ENCODE assay signal across 23 cellular contexts in the genomic region with DNA sequence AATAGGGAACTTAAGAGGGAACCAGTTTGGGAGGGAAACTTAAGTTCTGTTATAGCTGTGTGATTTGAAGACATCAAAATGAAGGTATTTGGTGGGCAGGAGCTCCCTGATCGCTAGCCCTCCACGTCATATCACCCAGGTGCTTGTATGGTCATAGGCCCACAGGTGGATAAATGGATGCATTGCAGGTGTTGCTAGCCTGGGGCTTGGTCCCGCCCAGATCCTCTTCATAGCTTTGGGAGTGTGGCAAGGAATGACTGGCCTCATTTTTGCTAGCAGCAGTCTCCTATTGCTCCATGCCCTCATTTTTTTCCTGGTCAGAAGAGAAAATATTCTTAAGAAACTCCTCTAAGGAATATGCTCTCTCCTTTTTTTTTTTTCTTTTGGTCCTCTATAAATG. TPM values are rescaled to one million over a fixed set of nuclear protein-coding genes. Genes with fewer than 3 reads are reported as not detected.
DNase-seq lines count a peak whose midpoint lies in the region; ATAC-seq and TF ChIP-seq lines count a peak whose summit lies in the region.
"Had no signal": no experiment of that assay in that cellular context is flagged by ENCODE, and none has a peak within 500 bp of the region (broad histone marks: within the 10 kb centered on the region; RNA-seq: fewer than 3 reads in every experiment).

No MANE protein-coding gene starts in this region.

- H3K9me3 ChIP-seq in breast epithelium (no peaks in the 10 kb centered on the region), PC-3 (ENCODE audit: low read length) (no peaks in the 10 kb centered on the region)
- H3K9me3 ChIP-seq: HAP-1 had no signal

- H3K4me1 Mint-ChIP-seq in MCF 10A (ENCODE audit: insufficient read depth, unreplicated experiment) (no peaks in the 10 kb centered on the region), type B pancreatic cell (ENCODE audit: unreplicated experiment) (no peaks in the 10 kb centered on the region), HFFc6 (ENCODE audit: low read depth) (no peaks in the 10 kb centered on the region)

- no peaks in the 10 kb centered on the region for H4K20me1 ChIP-seq in PC-3 (ENCODE audit: low read length)

- H2AFZ ChIP-seq in PC-3 (ENCODE audit: low read length) = no peak overlapping the region

- H3K4me3 Mint-ChIP-seq in MCF 10A (ENCODE audit: unreplicated experiment) (no peak overlapping the region), type B pancreatic cell (no peak overlapping the region), HFFc6 (no peak overlapping the region)
- H3K4me3 Mint-ChIP-seq: CD8-positive, alpha-beta memory T cell had no signal

- no peak overlapping the region for H3K4me2 ChIP-seq in PC-3 (ENCODE audit: low read length)
- H3K4me2 ChIP-seq: KMS-11 had no signal

- intact Hi-C loops in MCF 10A (cut with micrococcal nuclease) (no loop called here), breast epithelium (cut with DNase I; ENCODE audit: low total_unique reads) (no loop called here), PC-3 (cut with micrococcal nuclease) (no loop called here)

- H3K9me3 Mint-ChIP-seq in MCF 10A (ENCODE audit: unreplicated experiment) (peaks cover 14% of the 10 kb centered on the region), type B pancreatic cell (no peaks in the 10 kb centered on the region), HFFc6 (peaks cover 29% of the 10 kb centered on the region)
- H3K9me3 Mint-ChIP-seq: CD8-positive, alpha-beta memory T cell had no signal

- H3K9ac ChIP-seq in PC-3 (ENCODE audit: low read length) = no peak overlapping the region
- H3K9ac ChIP-seq: KMS-11 had no signal

- CTCF ChIA-PET in MCF 10A (lab: Yijun Ruan, JAX) (interaction anchor here (0.8 to 1.4 kb wide), 4 partner anchors 10 to 96 kb away, joined by 3 to 5 read pairs (median 4); no protein-coding TSS in a partner anchor), PC-3 (lab: Charles Lee) (interaction anchor here (0.7 kb wide), 1 partner anchor 521 kb away, joined by 3 read pairs; no protein-coding TSS in a partner anchor)

- no peak for TF ChIP-seq POLR2A in breast epithelium (IDR thresholded peaks at IDR 0.05)

- no peaks in the 10 kb centered on the region for H3K9me2 ChIP-seq in PC-3 (replicated peaks; ENCODE audit: low read length)

- POLR2A ChIA-PET in MCF 10A (lab: Yijun Ruan, JAX) = interaction anchor here (0.7 to 5.5 kb wide), 4 partner anchors 11 to 83 kb away, joined by 3 to 51 read pairs (median 3); a partner anchor contains a TSS
- POLR2A ChIA-PET in PC-3 (lab: Charles Lee; ENCODE audit: unreplicated experiment) = no interaction called here

- H3K27me3 ChIP-seq in breast epithelium (no peaks in the 10 kb centered on the region), PC-3 (ENCODE audit: low read length) (no peaks in the 10 kb centered on the region), foreskin keratinocyte (no peaks in the 10 kb centered on the region)

- BruUV-seq in MCF 10A (replicated peaks; lab: Mats Ljungman, UMichigan) = no TSS peak
- no TSS peak for BruUV-seq in PC-3 (replicated peaks; lab: Mats Ljungman, UMichigan)

- H3K4me3 ChIP-seq in breast epithelium (no peak overlapping the region), PC-3 (ENCODE audit: low read length) (no peak overlapping the region)
- H3K4me3 ChIP-seq: HAP-1 had no signal

- no peak overlapping the region for H3K27ac ChIP-seq in breast epithelium
- H3K27ac ChIP-seq in PC-3 (ENCODE audit: low read length) = no peak overlapping the region
- no peak overlapping the region for H3K27ac ChIP-seq in foreskin keratinocyte
- H3K27ac ChIP-seq: C4-2B, HL-60, KMS-11 had no signal

- no peak overlapping the region for H3K27ac Mint-ChIP-seq in MCF 10A (ENCODE audit: low read depth, unreplicated experiment)
- H3K27ac Mint-ChIP-seq in type B pancreatic cell = peak overlapping the region; percentile 41
- H3K27ac Mint-ChIP-seq in HFFc6 = no peak overlapping the region

- peaks cover 40% of the 10 kb centered on the region for H3K36me3 Mint-ChIP-seq in MCF 10A (ENCODE audit: insufficient read depth, unreplicated experiment)
- peaks cover 52% of the 10 kb centered on the region for H3K36me3 Mint-ChIP-seq in type B pancreatic cell
- H3K36me3 Mint-ChIP-seq in HFFc6 (ENCODE audit: low read depth) = peaks cover 62% of the 10 kb centered on the region

- H3K27me3 Mint-ChIP-seq in MCF 10A (ENCODE audit: insufficient read depth, unreplicated experiment) (no peaks in the 10 kb centered on the region), type B pancreatic cell (no peaks in the 10 kb centered on the region), HFFc6 (ENCODE audit: insufficient read depth) (no peaks in the 10 kb centered on the region)
- H3K27me3 Mint-ChIP-seq: CD8-positive, alpha-beta memory T cell had no signal

- DNase-seq in MCF 10A (ENCODE audit: unreplicated experiment) (peak; percentile 36), breast epithelium (ENCODE audit: low spot score in 2 of 2) (no peak), PC-3 (peak; percentile 22), foreskin keratinocyte (peak in 1 of 2 donors; percentile 54), type B pancreatic cell (ENCODE audit: extremely low spot score, unreplicated experiment) (no peak), HFFc6 (no peak)
- DNase-seq in stimulated activated CD4-positive, alpha-beta T cell treated with anti-CD3 and anti-CD28 coated beads, Interleukin-2, amount 100 ng/mL, for 24 hours = no peak
- DNase-seq: AML-193; CD8-positive, alpha-beta memory T cell; DMS53; GDM1; NCI-H187; NCI-H226; NCI-H510A treated with DMSO at 0.1 percent for 48 hours; NCI-H774; NK-92 treated with Interleukin-12 subunit alpha and Interleukin-12 subunit beta, amount 100 ng/mL, for 24 hours had no signal

- no peaks in the 10 kb centered on the region for H3F3A ChIP-seq in PC-3 (ENCODE audit: low read length, unreplicated experiment)

- H3K36me3 ChIP-seq in breast epithelium (no peaks in the 10 kb centered on the region), PC-3 (ENCODE audit: low read depth, low read length) (peaks cover 20% of the 10 kb centered on the region)

- no peaks in the 10 kb centered on the region for H3K4me1 ChIP-seq in breast epithelium
- H3K4me1 ChIP-seq in PC-3 (ENCODE audit: insufficient read depth, low read length) = peaks cover 9% of the 10 kb centered on the region
- peaks cover 3% of the 10 kb centered on the region for H3K4me1 ChIP-seq in foreskin keratinocyte
- H3K4me1 ChIP-seq: HAP-1 had no signal

- TF ChIP-seq CTCF in MCF 10A (IDR thresholded peaks at IDR 0.05; ENCODE audit: unreplicated experiment) (no peak), breast epithelium (IDR thresholded peaks at IDR 0.05) (no peak), PC-3 (conservative IDR thresholded peaks at IDR 0.05; ENCODE audit: low read depth, low read length) (no peak), foreskin keratinocyte (conservative IDR thresholded peaks at IDR 0.05) (no peak), type B pancreatic cell (conservative IDR thresholded peaks at IDR 0.05) (no peak), HFFc6 (IDR thresholded peaks at IDR 0.05) (no peak)

- ATAC-seq in PC-3 = no peak
- peak; percentile 83 for ATAC-seq in foreskin keratinocyte
- ATAC-seq in GM21526 (IDR thresholded peaks at IDR 0.05; ENCODE audit: low FRiP score, unreplicated experiment) = no peak
- ATAC-seq: Panc1, SK-N-SH treated with all-trans-retinoic acid at 6 μM for 48 hours had no signal

- peaks cover 15% of the 10 kb centered on the region for H3K79me2 ChIP-seq in PC-3 (ENCODE audit: low read length)

RNA-seq across cellular contexts. Expression of a gene that starts 11.3 kb away (rescaled TPM):
- total RNA-seq in MCF 10A (2022) (60.9 and 64.4 TPM in 2 replicates), breast epithelium (10 to 100 TPM; 31.1 to 40.8 (median 35.8) TPM), PC-3 (2014; rRNA removed) (40.5 and 45.8 TPM in 2 replicates), foreskin keratinocyte (38.9 and 41.3 TPM in 2 replicates), type B pancreatic cell (ENCODE audit: low replicate concordance) (39.7 and 54.3 TPM in 2 replicates)
- polyA plus RNA-seq in foreskin keratinocyte = 23.7 and 26.6 TPM in 2 replicates
- total RNA-seq in HFFc6 (2021; fragmentation: NEBNext Ultra II Directional; extraction: Animal tissue kit (Norgen Biotek cat#: 25700)) = 10 to 100 TPM; 32.5 to 37.2 (median 34.8) TPM

Comparison
In these comparisons a context has a peak if more than half of its experiments do, and no peak if none do; other contexts are left out.
1. DNase-seq: peak in MCF 10A (single experiment) and PC-3 (single experiment); none in breast epithelium (0 of 2), type B pancreatic cell (single experiment), stimulated activated CD4-positive, alpha-beta T cell treated with anti-CD3 and anti-CD28 coated beads, Interleukin-2, amount 100 ng/mL, for 24 hours (0 of 2) and HFFc6 (single experiment).